In genomic region chr1:24641646-24642151, GRCh38 we compare ENCODE assay signal across 8 cellular contexts. TPM values are rescaled to one million over a fixed set of nuclear protein-coding genes. Genes with fewer than 3 reads are reported as not detected.
DNase-seq lines count a peak whose midpoint lies in the region; ATAC-seq and TF ChIP-seq lines count a peak whose summit lies in the region.

No MANE protein-coding gene starts in this region.

- peak; percentile 24 for DNase-seq in SIG-M5 treated with dmso at 0.1 percent for 504 hours (lab: John Stamatoyannopoulos, UW; ENCODE audit: unreplicated experiment)
- DNase-seq in SIG-M5 (lab: John Stamatoyannopoulos, UW), result no peak
- peak; percentile 57 for DNase-seq in UCSD-AML1 (lab: John Stamatoyannopoulos, UW; ENCODE audit: unreplicated experiment)
- peak; percentile 54 for DNase-seq in lung (ENCODE audit: low spot score)
- DNase-seq in stimulated activated effector memory CD8-positive, alpha-beta T cell treated with anti-CD3 and anti-CD28 coated beads, Interleukin-12 subunit alpha, Interleukin-12 subunit beta, amount 100 ng/mL, for 72 hours (ENCODE audit: low spot score in 2 of 2), result peak; percentile 22 to 64

- WGBS in lung, 2 donors, result 14 to 15% methylated on average over 24 of the region's 24 CpGs

- H3K4me3 Mint-ChIP-seq in stimulated activated effector memory CD8-positive, alpha-beta T cell treated with anti-CD3 and anti-CD28 coated beads, Interleukin-12 subunit alpha, Interleukin-12 subunit beta, amount 100 ng/mL, for 72 hours, result peak overlapping the region; percentile 82

- no peaks in the 10 kb centered on the region for H3K36me3 ChIP-seq in lung (ENCODE audit: control insufficient read depth in 2 of 2, insufficient read depth in 2 of 2, low read length in 2 of 2)

- H3K9me3 Mint-ChIP-seq in stimulated activated effector memory CD8-positive, alpha-beta T cell treated with anti-CD3 and anti-CD28 coated beads, Interleukin-12 subunit alpha, Interleukin-12 subunit beta, amount 100 ng/mL, for 72 hours, result no peaks in the 10 kb centered on the region

- TF ChIP-seq CTCF in lung (IDR thresholded peaks at IDR 0.05; ENCODE audit: control extremely low read depth, extremely low read depth), result no peak

- H3K4me1 Mint-ChIP-seq in stimulated activated effector memory CD8-positive, alpha-beta T cell treated with anti-CD3 and anti-CD28 coated beads, Interleukin-12 subunit alpha, Interleukin-12 subunit beta, amount 100 ng/mL, for 72 hours, result peaks cover 33% of the 10 kb centered on the region

- H3K4me1 ChIP-seq in lung (ENCODE audit: control insufficient read depth in 2 of 2, insufficient read depth in 2 of 2, low read length in 2 of 2), result peaks cover 3 to 4% of the 10 kb centered on the region in 2 donors

- H3K27me3 ChIP-seq in lung (ENCODE audit: control insufficient read depth, insufficient read depth), result no peaks in the 10 kb centered on the region

- H3K27ac ChIP-seq in cingulate gyrus (ENCODE audit: low read depth, low read length) (peak overlapping the region; percentile 25), lung (ENCODE audit: low read depth in 1 of 2, low read length in 1 of 2) (peak overlapping the region; percentile 85 to 88)

- no peaks in the 10 kb centered on the region for H3K9me3 ChIP-seq in lung (ENCODE audit: control insufficient read depth in 2 of 2, insufficient read depth in 1 of 2, low read length in 1 of 2)

- ATAC-seq in lung (ENCODE audit: insufficient read depth, low FRiP score) (no peak), HG02973 (IDR thresholded peaks at IDR 0.05; ENCODE audit: unreplicated experiment) (no peak), HG03378 (IDR thresholded peaks at IDR 0.05; ENCODE audit: unreplicated experiment) (no peak)
- ATAC-seq in stimulated activated effector memory CD8-positive, alpha-beta T cell treated with anti-CD3 and anti-CD28 coated beads, Interleukin-12 subunit alpha, Interleukin-12 subunit beta, amount 100 ng/mL, for 72 hours, result no peak

- H3K4me3 ChIP-seq in lung, result peak overlapping the region; percentile 25

- peaks cover 46% of the 10 kb centered on the region for H3K36me3 Mint-ChIP-seq in stimulated activated effector memory CD8-positive, alpha-beta T cell treated with anti-CD3 and anti-CD28 coated beads, Interleukin-12 subunit alpha, Interleukin-12 subunit beta, amount 100 ng/mL, for 72 hours

- peak overlapping the region; percentile 96 for H3K27ac Mint-ChIP-seq in stimulated activated effector memory CD8-positive, alpha-beta T cell treated with anti-CD3 and anti-CD28 coated beads, Interleukin-12 subunit alpha, Interleukin-12 subunit beta, amount 100 ng/mL, for 72 hours

RNA-seq across cellular contexts. Expression of gene SRRM1, which starts 1.4 kb away (rescaled TPM):
- total RNA-seq in lung, result 10 to 100 TPM; 92.4 to 95.8 TPM
- 10 to 100 TPM; 37.4 to 42.3 TPM for polyA plus RNA-seq in lung
